8 cellular contexts compared by ENCODE assay signal in genomic region chr1:207910678-207911354, GRCh38. TPM values are rescaled to one million over a fixed set of nuclear protein-coding genes. Genes with fewer than 3 reads are reported as not detected.
DNase-seq lines count a peak whose midpoint lies in the region; ATAC-seq, FAIRE-seq and TF ChIP-seq lines count a peak whose summit lies in the region.

CD34 (minus strand) TSS chr1:207911125; CDS start chr1:207911080, 45 bp downstream.

- H3K36me3 ChIP-seq in PC-3 (ENCODE audit: low read depth, low read length) = no peaks in the 10 kb centered on the region
- H3K36me3 ChIP-seq in H1 (ENCODE audit: control insufficient read depth in 2 of 4, insufficient read depth in 4 of 4, low read length in 3 of 4) = no peaks in the 10 kb centered on the region
- no peaks in the 10 kb centered on the region for H3K36me3 ChIP-seq in mucosa of descending colon (ENCODE audit: low read depth)
- H3K36me3 ChIP-seq in transverse colon = no peaks in the 10 kb centered on the region

- no peak within 1 kb of the TSS for H3K56ac ChIP-seq in H1 (replicated peaks; ENCODE audit: insufficient read length, low read depth, low read length)

- no peak for TF ChIP-seq POLR2A in H1 (IDR thresholded peaks at IDR 0.05; ENCODE audit: control extremely low read depth in 1 of 2, low read depth in 2 of 2, low read length in 2 of 2)
- TF ChIP-seq POLR2A in transverse colon (IDR thresholded peaks at IDR 0.05) = no peak

- DNase-seq in COR-L47 (lab: John Stamatoyannopoulos, UW) = peak; percentile 28
- DNase-seq in PC-3 = no peak
- DNase-seq in H1 (ENCODE audit: low read depth in 1 of 2, low spot score in 2 of 2) = peak in 1 of 2 experiments; percentile 72
- DNase-seq in mucosa of descending colon = no peak
- no peak for DNase-seq in transverse colon
- DNase-seq in midbrain (lab: John Stamatoyannopoulos, UW) = no peak

- H3K23me2 ChIP-seq in H1 (ENCODE audit: low read depth, low read length) = peaks cover 10% of the 10 kb centered on the region; the same call in 1 of the 2 replicates

- in situ Hi-C loops in transverse colon (cut with MboI; ENCODE audit: low pct_ligation_motif_present in 1 of 4, low pct_unique_long_range_greater_than_20kb in 1 of 4, low sequenced_read_pairs in 3 of 4) = no loop called here

- no peak within 1 kb of the TSS for H2BK15ac ChIP-seq in H1 (ENCODE audit: low read length)

- no peaks in the 10 kb centered on the region for H4K20me1 ChIP-seq in PC-3 (ENCODE audit: low read length)
- H4K20me1 ChIP-seq in H1 (replicated peaks in 1 of 2; ENCODE audit: control insufficient read depth in 1 of 2, insufficient read depth in 2 of 2, low read length in 2 of 2) = no peaks in the 10 kb centered on the region

- H3K4me3 ChIP-seq in PC-3 (ENCODE audit: low read length) (peak within 1 kb of the TSS; percentile 39; the same call in 1 of the 2 replicates), H1 (ENCODE audit: extremely low read depth in 1 of 4, insufficient read depth in 2 of 4, low read depth in 3 of 4, low read length in 4 of 4) (peak within 1 kb of the TSS; percentile 23 to 59 (median 26)), mucosa of descending colon (no peak within 1 kb of the TSS), transverse colon (peak within 1 kb of the TSS; percentile 2 to 33 (median 20))

- no peak within 1 kb of the TSS for H2AK5ac ChIP-seq in H1 (ENCODE audit: low read depth, low read length)

- CTCF ChIA-PET in PC-3 (lab: Charles Lee) = no interaction called here
- CTCF ChIA-PET in H1 (lab: Charles Lee; ENCODE audit: partially characterized antibody) = interaction anchor here (0.8 to 3.6 kb wide), 8 partner anchors 8 to 87 kb away, joined by 3 to 25 read pairs (median 3); no protein-coding TSS in a partner anchor

- no peak within 1 kb of the TSS for H3K23ac ChIP-seq in H1 (ENCODE audit: insufficient read length)

- no peak for TF ChIP-seq CTCF in PC-3 (conservative IDR thresholded peaks at IDR 0.05; ENCODE audit: low read depth, low read length)
- no peak for TF ChIP-seq CTCF in H1 (IDR thresholded peaks at IDR 0.05; ENCODE audit: control extremely low read depth in 1 of 3, insufficient read depth in 1 of 3, low read depth in 1 of 3, low read length in 3 of 3)
- TF ChIP-seq CTCF in mucosa of descending colon (IDR thresholded peaks at IDR 0.05) = no peak
- TF ChIP-seq CTCF in transverse colon (IDR thresholded peaks at IDR 0.05) = no peak

- TF ChIP-seq RAD21 in H1 (IDR thresholded peaks at IDR 0.05 in 1 of 2, conservative IDR thresholded peaks at IDR 0.05 in 1 of 2; ENCODE audit: low read depth in 2 of 2, low read length in 2 of 2) = no peak

- H3K9ac ChIP-seq in PC-3 (ENCODE audit: low read length) = no peak within 1 kb of the TSS
- no peak within 1 kb of the TSS for H3K9ac ChIP-seq in H1 (replicated peaks in 1 of 4; ENCODE audit: extremely low read depth in 1 of 4, low read depth in 3 of 4, low read length in 3 of 4)

- no peak for TF ChIP-seq EP300 in H1 (IDR thresholded peaks at IDR 0.05; ENCODE audit: borderline replicate concordance in 1 of 2, low read depth in 2 of 2, low read length in 2 of 2)
- TF ChIP-seq EP300 in transverse colon (IDR thresholded peaks at IDR 0.05; ENCODE audit: low read depth) = no peak

- H3K9me2 ChIP-seq in PC-3 (replicated peaks; ENCODE audit: low read length) = no peaks in the 10 kb centered on the region

- H3K18ac ChIP-seq in H1 (ENCODE audit: extremely low read depth, low read length) = no peak within 1 kb of the TSS

- ATAC-seq in PC-3 (no peak), mucosa of descending colon (peak; percentile 41), HG03280 (IDR thresholded peaks at IDR 0.05; ENCODE audit: unreplicated experiment) (no peak), HG02798 (IDR thresholded peaks at IDR 0.05; ENCODE audit: poor library complexity, unreplicated experiment) (no peak)

- H4K8ac ChIP-seq in H1 (ENCODE audit: extremely low read depth, insufficient read depth, low read length) = no peak within 1 kb of the TSS; the same call in 1 of the 2 replicates

- H3F3A ChIP-seq in PC-3 (ENCODE audit: low read length, unreplicated experiment) = no peaks in the 10 kb centered on the region

- peaks cover 28% of the 10 kb centered on the region for H3K27me3 ChIP-seq in PC-3 (ENCODE audit: low read length)
- H3K27me3 ChIP-seq in H1 (replicated peaks in 1 of 4; ENCODE audit: control insufficient read depth in 3 of 4, extremely low read depth in 1 of 4, insufficient read depth in 3 of 4, low read length in 3 of 4) = peaks cover 11 to 42% (median 32%) of the 10 kb centered on the region in 4 experiments
- peaks cover 51% of the 10 kb centered on the region for H3K27me3 ChIP-seq in transverse colon

- H2AFZ ChIP-seq in PC-3 (ENCODE audit: low read length) (no peak within 1 kb of the TSS; the same call in 1 of the 2 replicates), H1 (ENCODE audit: low read length) (peak within 1 kb of the TSS; percentile 48; the same call in 1 of the 2 replicates)

- no peak within 1 kb of the TSS for H2BK5ac ChIP-seq in H1 (ENCODE audit: low read depth, low read length)

- H4K91ac ChIP-seq in H1 (replicated peaks; ENCODE audit: insufficient read length, low read length) = no peak within 1 kb of the TSS

- no peaks in the 10 kb centered on the region for H3K4me1 ChIP-seq in PC-3 (ENCODE audit: insufficient read depth, low read length)
- H3K4me1 ChIP-seq in H1 (replicated peaks in 1 of 4; ENCODE audit: control insufficient read depth in 3 of 4, insufficient read depth in 4 of 4, low read length in 3 of 4) = peaks cover 0 to 2% (median 0%) of the 10 kb centered on the region in 4 experiments; a peak in 1 of 7 replicates
- peaks cover 4% of the 10 kb centered on the region for H3K4me1 ChIP-seq in mucosa of descending colon (ENCODE audit: low read depth)
- H3K4me1 ChIP-seq in transverse colon = peaks cover 0 to 10% (median 0%) of the 10 kb centered on the region in 4 donors

- no peak within 1 kb of the TSS for H2BK12ac ChIP-seq in H1 (ENCODE audit: low read depth, low read length)

- WGBS in H1 (ENCODE audit: extremely low coverage in 1 of 2, insufficient coverage in 1 of 2, insufficient read length in 1 of 2, insufficient replicate concordance in 2 of 2, low coverage in 1 of 2, low lambda C conversion rate in 2 of 2, missing lambda C conversion rate in 1 of 2), 2 experiments = 14% methylated on average over 43 of the region's 54 CpGs; no CpG with 5 or more reads in 1 of the 2 experiments
- WGBS in transverse colon (ENCODE audit: low coverage in 1 of 2), 2 donors = 6 to 8% methylated on average over 13 to 54 of the region's 54 CpGs

- H3K4ac ChIP-seq in H1 (replicated peaks; ENCODE audit: insufficient read length, low read depth, low read length) = no peak within 1 kb of the TSS

- POLR2A ChIA-PET in PC-3 (lab: Charles Lee; ENCODE audit: unreplicated experiment) (interaction anchor here (0.6 kb wide), 1 partner anchor 87 kb away, joined by 9 read pairs; no protein-coding TSS in a partner anchor), H1 (lab: Charles Lee; ENCODE audit: partially characterized antibody) (no interaction called here)

- H2BK120ac ChIP-seq in H1 (replicated peaks; ENCODE audit: low read depth, low read length) = no peak within 1 kb of the TSS

- H4K5ac ChIP-seq in H1 (ENCODE audit: insufficient read length, low read depth, low read length) = no peak within 1 kb of the TSS

- H3K4me2 ChIP-seq in PC-3 (ENCODE audit: low read length) (peak within 1 kb of the TSS; percentile 20), H1 (ENCODE audit: insufficient read depth in 1 of 2, low read depth in 2 of 2, low read length in 2 of 2) (peak within 1 kb of the TSS; percentile 61 to 74)

- H2BK20ac ChIP-seq in H1 (ENCODE audit: low read length) = no peak within 1 kb of the TSS

- H3K14ac ChIP-seq in H1 (ENCODE audit: insufficient read length) = no peak within 1 kb of the TSS

- H3K27ac ChIP-seq in PC-3 (ENCODE audit: low read length) (no peak within 1 kb of the TSS), H1 (ENCODE audit: low read depth, low read length) (no peak within 1 kb of the TSS), transverse colon (peak within 1 kb of the TSS; percentile 9 to 73 (median 63))

- H3K79me2 ChIP-seq in PC-3 (ENCODE audit: low read length) (no peaks in the 10 kb centered on the region), H1 (ENCODE audit: control insufficient read depth in 1 of 2, insufficient read depth in 2 of 2, low read length in 2 of 2) (no peaks in the 10 kb centered on the region)

- BruUV-seq in PC-3 (replicated peaks; lab: Mats Ljungman, UMichigan) = no TSS peak

- H3K9me3 ChIP-seq in PC-3 (ENCODE audit: low read length) = no peaks in the 10 kb centered on the region
- H3K9me3 ChIP-seq in H1 (ENCODE audit: insufficient read depth in 2 of 2, low read depth in 1 of 2, low read length in 1 of 2) = no peaks in the 10 kb centered on the region
- no peaks in the 10 kb centered on the region for H3K9me3 ChIP-seq in mucosa of descending colon
- no peaks in the 10 kb centered on the region for H3K9me3 ChIP-seq in transverse colon

- H3K79me1 ChIP-seq in H1 (ENCODE audit: low read depth, low read length) = no peaks in the 10 kb centered on the region

- intact Hi-C loops in PC-3 (cut with micrococcal nuclease) (no loop called here), mucosa of descending colon (cut with DNase I, micrococcal nuclease) (no loop called here), transverse colon (cut with DNase I; ENCODE audit: low total_unique reads) (no loop called here)

- FAIRE-seq in H1 (lab: Jason Lieb, UNC) = no peak

TF ChIP-seq in H1, 55 proteins besides CTCF, POLR2A, EP300 and RAD21 (continues in another document):
- TF ChIP-seq ASH2L (IDR thresholded peaks at IDR 0.05; ENCODE audit: low read length) = peak; percentile 41
- TF ChIP-seq KDM5A (IDR thresholded peaks at IDR 0.05; ENCODE audit: low read length) = no peak
- TF ChIP-seq MAX (IDR thresholded peaks at IDR 0.05) = peak; percentile 4
- 0 out of 2 replicates have a peak, but pooled peaks have one; percentile 16 for TF ChIP-seq KDM1A (IDR thresholded peaks at IDR 0.05; ENCODE audit: borderline replicate concordance, low read length)

RNA-seq across cellular contexts. Expression of gene CD34, which starts in this region (rescaled TPM):
- total RNA-seq in PC-3 (2014; rRNA removed) (not detected in 2 replicates), mucosa of descending colon (10 to 100 TPM in 1 of 3 donors, 1 to 10 TPM in 2; 7.7 to 26.9 (median 9.7) TPM), transverse colon (10 to 100 TPM in 2 of 4 donors, 1 to 10 TPM in 2; 7.5 to 85.2 (median 9.7) TPM)
- 0.39 and 0.46 TPM in 2 replicates for total RNA-seq in H1 (2021; fragmentation: NEBNext Ultra II Directional; extraction: Animal tissue kit (Norgen Biotek cat#: 25700))
- polyA plus RNA-seq in H1 (2011; rRNA removed) = 0.50 and 0.54 TPM in 2 replicates
- 0.47 TPM for polyA plus RNA-seq in H1 (2011; cell fraction: cytosol; rRNA removed)
- polyA plus RNA-seq in H1 (2011; cell fraction: nucleus; rRNA removed) = 0.46 TPM
- 0.24 to 0.45 TPM (median 0.36 TPM) in 4 replicates for polyA plus RNA-seq in H1 (2012, experiment 1 of 2)
- 0.35 TPM for polyA plus RNA-seq in H1 (2012, experiment 2 of 2)
- 0.30 TPM for polyA plus RNA-seq in H1 (2013, experiment 1 of 2)
- polyA plus RNA-seq in H1 (2013, experiment 2 of 2) = 0.26 TPM
- polyA minus RNA-seq in H1 (2011; rRNA and poly(A)+ RNA removed) = 0.44 and 0.61 TPM in 2 replicates
- not detected for polyA minus RNA-seq in H1 (2011; cell fraction: cytosol; rRNA and poly(A)+ RNA removed)
- polyA minus RNA-seq in H1 (2011; cell fraction: nucleus; rRNA and poly(A)+ RNA removed) = 0.50 TPM

Comparison
In these comparisons a context has a peak if more than half of its experiments do, and no peak if none do; other contexts are left out.
1. H3K27ac ChIP-seq: peak in transverse colon (4 of 4); none in PC-3 (single experiment) and H1 (single experiment).